Comparison of ENCODE assay signal across 9 cellular contexts in the genomic region with DNA sequence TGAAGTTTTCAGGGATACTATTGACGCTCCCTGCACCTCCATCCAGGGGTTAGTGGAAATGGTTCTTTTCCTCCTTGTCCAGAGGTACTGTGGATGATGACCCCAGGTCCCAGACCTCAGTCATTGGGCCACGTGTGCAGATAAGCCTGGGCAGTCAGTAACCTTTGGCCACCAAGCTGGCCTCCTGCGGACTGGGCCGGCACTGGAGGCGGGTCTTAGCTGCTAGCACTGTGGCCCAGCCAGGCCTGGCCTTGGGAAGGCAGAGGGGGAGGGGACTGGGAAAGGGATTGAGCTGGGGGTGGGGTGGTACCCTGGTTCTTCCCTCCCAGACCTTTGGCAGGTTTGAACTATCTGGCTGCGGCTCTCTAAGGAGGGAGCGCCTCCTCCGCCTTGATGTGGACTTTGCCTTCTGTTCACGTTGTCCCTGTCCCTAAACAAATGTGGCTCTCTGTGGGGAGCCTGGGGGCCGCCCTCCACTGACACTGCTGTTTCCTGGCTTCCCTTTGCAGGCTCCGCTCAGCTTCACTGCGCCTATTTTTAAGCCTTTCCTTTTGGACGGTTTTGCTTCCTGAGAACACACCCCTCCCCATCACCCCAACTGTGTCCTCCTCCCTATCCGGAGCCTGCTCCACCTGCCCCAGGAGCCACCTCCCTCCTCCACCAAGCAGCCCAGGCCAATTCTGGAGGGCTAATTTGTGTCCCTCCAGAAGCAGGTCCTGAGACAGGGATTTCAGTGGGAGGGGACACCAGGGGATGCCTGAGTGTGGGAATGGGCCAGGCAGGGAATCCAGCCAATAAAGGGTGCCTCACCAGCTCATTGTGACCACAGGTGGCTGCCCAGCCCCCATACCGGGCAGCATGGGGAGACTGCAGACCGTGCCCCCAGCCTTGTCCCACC.
DNase-seq lines count a peak whose midpoint lies in the region; ATAC-seq and TF ChIP-seq lines count a peak whose summit lies in the region.
"Had no signal": no experiment of that assay in that cellular context is flagged by ENCODE, and none has a peak within 500 bp of the region (broad histone marks: within the 10 kb centered on the region; RNA-seq: fewer than 3 reads in every experiment).

No MANE protein-coding gene starts in this region.

- H3K27ac ChIP-seq in Peyer's patch (peak overlapping the region; percentile 68 to 89 (median 75)), neuronal stem cell (replicated peaks; ENCODE audit: low read length) (peak overlapping the region; percentile 76)

- peak overlapping the region; percentile 61 for H2BK15ac ChIP-seq in neuronal stem cell (ENCODE audit: low read length)

- H2BK12ac ChIP-seq in neuronal stem cell (ENCODE audit: low read length) = peak overlapping the region; percentile 93

- H3K23ac ChIP-seq in neuronal stem cell (ENCODE audit: low read depth, low read length, poor library complexity) = peak overlapping the region; percentile 35

- H3K4me1 Mint-ChIP-seq in Caco-2 (ENCODE audit: low read depth, unreplicated experiment) = peaks cover 46% of the 10 kb centered on the region
- peaks cover 41% of the 10 kb centered on the region for H3K4me1 Mint-ChIP-seq in stimulated activated memory B cell treated with anti-CD40 and anti-IgM and Interleukin-4, amounts not matched to agents 10 μg/mL and 1 μg/mL and 100 μg/mL, for 72 hours

- intact Hi-C loops in Caco-2 (cut with micrococcal nuclease; ENCODE audit: unreplicated experiment) = loop anchor here (1.0 to 5.0 kb wide), 2 partner anchors 10 to 60 kb away; no protein-coding TSS in a partner anchor

- ATAC-seq in stimulated activated memory B cell treated with anti-CD40 and anti-IgM and Interleukin-4, amounts not matched to agents 10 μg/mL and 1 μg/mL and 100 μg/mL, for 72 hours = no peak

- no CpG with 5 or more reads among the region's 16 CpGs for WGBS in neuronal stem cell (ENCODE audit: extremely low coverage in 2 of 2, insufficient read length in 2 of 2, insufficient replicate concordance in 1 of 2), 2 donors

- BruUV-seq in Caco-2 (replicated peaks; lab: Mats Ljungman, UMichigan) = no TSS peak

- no peaks in the 10 kb centered on the region for H3K9me3 ChIP-seq in Caco-2
- H3K9me3 ChIP-seq in Peyer's patch = no peaks in the 10 kb centered on the region
- peaks cover 1 to 5% of the 10 kb centered on the region in 2 donors for H3K9me3 ChIP-seq in neuronal stem cell (replicated peaks in 1 of 2; ENCODE audit: control insufficient read depth in 2 of 2, insufficient read depth in 1 of 2, low read depth in 1 of 2, low read length in 2 of 2)

- peak overlapping the region; percentile 42 for H3K4me2 ChIP-seq in neuronal stem cell (ENCODE audit: insufficient read depth, low read length, poor library complexity, severe bottlenecking)

- H2AK5ac ChIP-seq in neuronal stem cell (ENCODE audit: low read depth, low read length) = peak overlapping the region; percentile 99

- peak overlapping the region; percentile 55 for H2BK5ac ChIP-seq in neuronal stem cell (ENCODE audit: low read length)

- peak overlapping the region; percentile 4 for H3K4ac ChIP-seq in neuronal stem cell (ENCODE audit: low read length)

- peak overlapping the region; percentile 32 for H3K14ac ChIP-seq in neuronal stem cell (ENCODE audit: low read length)

- H3K9me3 Mint-ChIP-seq in Caco-2 (ENCODE audit: unreplicated experiment) = no peaks in the 10 kb centered on the region
- no peaks in the 10 kb centered on the region for H3K9me3 Mint-ChIP-seq in stimulated activated memory B cell treated with anti-CD40 and anti-IgM and Interleukin-4, amounts not matched to agents 10 μg/mL and 1 μg/mL and 100 μg/mL, for 72 hours
- H3K9me3 Mint-ChIP-seq: activated B cell treated with CpG ODN at 0.5 μM for 24 hours had no signal

- H3K9ac ChIP-seq in neuronal stem cell (ENCODE audit: low read depth, low read length, poor library complexity) = no peak overlapping the region

- peaks cover 18% of the 10 kb centered on the region for H3K79me1 ChIP-seq in neuronal stem cell (ENCODE audit: low read depth, low read length)

- no peaks in the 10 kb centered on the region for H3K27me3 Mint-ChIP-seq in Caco-2 (ENCODE audit: insufficient read depth, unreplicated experiment)
- H3K27me3 Mint-ChIP-seq in stimulated activated memory B cell treated with anti-CD40 and anti-IgM and Interleukin-4, amounts not matched to agents 10 μg/mL and 1 μg/mL and 100 μg/mL, for 72 hours = no peaks in the 10 kb centered on the region
- H3K27me3 Mint-ChIP-seq: activated B cell treated with CpG ODN at 0.5 μM for 24 hours had no signal

- DNase-seq in Caco-2 = peak; percentile 92 to 95
- DNase-seq in Peyer's patch = peak in 2 of 3 donors; percentile 83 to 84
- peak; percentile 70 for DNase-seq in fibroblast of gingiva (ENCODE audit: low read depth)
- no peak for DNase-seq in neuronal stem cell (ENCODE audit: low spot score)
- no peak for DNase-seq in RPMI8226
- DNase-seq in cortex of kidney (lab: John Stamatoyannopoulos, UW) = no peak
- DNase-seq in stimulated activated naive CD4-positive, alpha-beta T cell treated with Interleukin-2 at 50 U/mL for 16 hours (lab: John Stamatoyannopoulos, UW) = no peak
- DNase-seq: activated B cell treated with CpG ODN at 0.5 μM for 24 hours had no signal

- H4K91ac ChIP-seq in neuronal stem cell (ENCODE audit: low read depth, low read length, poor library complexity) = no peak overlapping the region

- peak overlapping the region; percentile 66 for H2BK120ac ChIP-seq in neuronal stem cell (ENCODE audit: low read depth, low read length)

- H3K27me3 ChIP-seq in Caco-2 (replicated peaks; ENCODE audit: control insufficient read depth, insufficient read depth, low read length) (no peaks in the 10 kb centered on the region), Peyer's patch (no peaks in the 10 kb centered on the region), neuronal stem cell (ENCODE audit: control insufficient read depth in 3 of 3, insufficient read depth in 3 of 3, low read depth in 1 of 3, low read length in 3 of 3) (no peaks in the 10 kb centered on the region)

- H3K27ac Mint-ChIP-seq in Caco-2 (ENCODE audit: unreplicated experiment) = peak overlapping the region; percentile 80
- no peak overlapping the region for H3K27ac Mint-ChIP-seq in stimulated activated memory B cell treated with anti-CD40 and anti-IgM and Interleukin-4, amounts not matched to agents 10 μg/mL and 1 μg/mL and 100 μg/mL, for 72 hours
- H3K27ac Mint-ChIP-seq: activated B cell treated with CpG ODN at 0.5 μM for 24 hours had no signal

- CTCF ChIA-PET in Caco-2 (lab: Charles Lee) = interaction anchor here (0.8 to 1.1 kb wide), 3 partner anchors 8 to 37 kb away, joined by 4 to 8 read pairs (median 5); no protein-coding TSS in a partner anchor

- H3K4me3 Mint-ChIP-seq in Caco-2 (ENCODE audit: unreplicated experiment) = peak overlapping the region; percentile 34
- H3K4me3 Mint-ChIP-seq in stimulated activated memory B cell treated with anti-CD40 and anti-IgM and Interleukin-4, amounts not matched to agents 10 μg/mL and 1 μg/mL and 100 μg/mL, for 72 hours = no peak overlapping the region
- H3K4me3 Mint-ChIP-seq: activated B cell treated with CpG ODN at 0.5 μM for 24 hours had no signal

- H3K4me1 ChIP-seq in Caco-2 = peaks cover 64% of the 10 kb centered on the region
- H3K4me1 ChIP-seq in Peyer's patch = peaks cover 29 to 71% (median 37%) of the 10 kb centered on the region in 4 donors
- H3K4me1 ChIP-seq in neuronal stem cell (ENCODE audit: control insufficient read depth in 2 of 2, insufficient read depth in 1 of 2, low read depth in 1 of 2, low read length in 2 of 2) = peaks cover 55 to 63% of the 10 kb centered on the region in 2 donors

- peak overlapping the region; percentile 1 for H2AFZ ChIP-seq in neuronal stem cell (ENCODE audit: low read length)

- H3K4me3 ChIP-seq in Caco-2 (ENCODE audit: low read depth, low read length) (no peak overlapping the region), Peyer's patch (peak overlapping the region in 1 of 4 donors; percentile 25), neuronal stem cell (ENCODE audit: low read length in 2 of 2) (no peak overlapping the region)

- no peak overlapping the region for H4K8ac ChIP-seq in neuronal stem cell (ENCODE audit: low read depth, low read length)

- peaks cover 35% of the 10 kb centered on the region for H3K36me3 Mint-ChIP-seq in Caco-2 (ENCODE audit: insufficient read depth, unreplicated experiment)
- H3K36me3 Mint-ChIP-seq in stimulated activated memory B cell treated with anti-CD40 and anti-IgM and Interleukin-4, amounts not matched to agents 10 μg/mL and 1 μg/mL and 100 μg/mL, for 72 hours = no peaks in the 10 kb centered on the region

- POLR2A ChIA-PET in Caco-2 (lab: Charles Lee) = interaction anchor here (0.5 to 1.1 kb wide), 3 partner anchors 10 to 669 kb away, joined by 3 to 15 read pairs (median 4); no protein-coding TSS in a partner anchor

- TF ChIP-seq POLR2A in Peyer's patch (IDR thresholded peaks at IDR 0.05) = no peak

- peak overlapping the region; percentile 89 for H3K18ac ChIP-seq in neuronal stem cell (ENCODE audit: low read length)

- TF ChIP-seq CTCF in Caco-2 (IDR thresholded peaks at IDR 0.05; ENCODE audit: insufficient read depth in 1 of 2, low read depth in 1 of 2, low read length in 1 of 2, severe bottlenecking in 1 of 2, unreplicated experiment in 1 of 2) = no peak
- no peak for TF ChIP-seq CTCF in Peyer's patch (IDR thresholded peaks at IDR 0.05)

- H3K36me3 ChIP-seq in Caco-2 (ENCODE audit: control insufficient read depth, insufficient read depth, low read length) (no peaks in the 10 kb centered on the region), Peyer's patch (no peaks in the 10 kb centered on the region), neuronal stem cell (replicated peaks in 1 of 2; ENCODE audit: control insufficient read depth in 2 of 2, insufficient read depth in 2 of 2, low read length in 2 of 2) (peaks cover 0 to 9% of the 10 kb centered on the region in 2 donors)

Comparison
In these comparisons a context has a peak if more than half of its experiments do, and no peak if none do; other contexts are left out.
1. DNase-seq: peak in Caco-2 (2 of 2), Peyer's patch (2 of 3) and fibroblast of gingiva (single experiment); none in neuronal stem cell (single experiment), RPMI8226 (single experiment), cortex of kidney (single experiment) and stimulated activated naive CD4-positive, alpha-beta T cell treated with Interleukin-2 at 50 U/mL for 16 hours (single experiment).